ENCODE assay signal across 12 cellular contexts in genomic region chr1:1907098-1907736, GRCh38. TPM values are rescaled to one million over a fixed set of nuclear protein-coding genes. Genes with fewer than 3 reads are reported as not detected.
DNase-seq lines count a peak whose midpoint lies in the region; ATAC-seq and TF ChIP-seq lines count a peak whose summit lies in the region.
"Had no signal": no experiment of that assay in that cellular context is flagged by ENCODE, and none has a peak within 500 bp of the region (broad histone marks: within the 10 kb centered on the region; RNA-seq: fewer than 3 reads in every experiment).

No MANE protein-coding gene starts in this region.

- H3K27me3 Mint-ChIP-seq in HFFc6 (ENCODE audit: insufficient read depth): no peaks in the 10 kb centered on the region

- H3K36me3 Mint-ChIP-seq in HFFc6 (ENCODE audit: low read depth): no peaks in the 10 kb centered on the region

- H3K4me3 Mint-ChIP-seq in HFFc6: no peak overlapping the region

- H3K4me1 Mint-ChIP-seq in HFFc6 (ENCODE audit: low read depth): peaks cover 17% of the 10 kb centered on the region

- peak overlapping the region; percentile 6 for H2BK120ac ChIP-seq in mesenchymal stem cell (ENCODE audit: low read depth, low read length)

- peak overlapping the region; percentile 27 to 44 for H3K18ac ChIP-seq in mesenchymal stem cell (ENCODE audit: low read depth in 1 of 2, low read length in 2 of 2)

- H3K9me3 Mint-ChIP-seq in HFFc6: no peaks in the 10 kb centered on the region; the same call in 1 of the 2 replicates
- H3K9me3 Mint-ChIP-seq: activated CD4-positive, alpha-beta T cell treated with anti-CD3 and anti-CD28 coated beads, Interleukin-2, amount 10 ng/mL, durations not matched to agents 24 days and 14 days had no signal

- ATAC-seq in HG03280 (IDR thresholded peaks at IDR 0.05; ENCODE audit: unreplicated experiment) (no peak), HG03039 (IDR thresholded peaks at IDR 0.05; ENCODE audit: unreplicated experiment) (no peak)

- no peak overlapping the region for H3K14ac ChIP-seq in mesenchymal stem cell (ENCODE audit: low read length in 2 of 2)

- peaks cover 0 to 8% of the 10 kb centered on the region in 2 experiments for H3K36me3 ChIP-seq in mesenchymal stem cell (ENCODE audit: control insufficient read depth in 1 of 2, insufficient read depth in 2 of 2, low read depth in 1 of 2, low read length in 2 of 2)
- H3K36me3 ChIP-seq: thyroid gland had no signal

- H3K9me3 ChIP-seq in mesenchymal stem cell (ENCODE audit: control insufficient read depth, low read length): no peaks in the 10 kb centered on the region
- H3K9me3 ChIP-seq: thyroid gland had no signal

- peak overlapping the region; percentile 81 for H4K8ac ChIP-seq in mesenchymal stem cell (ENCODE audit: low read length)

- DNase-seq in DMS153 (lab: John Stamatoyannopoulos, UW) (peak; percentile 98), HFFc6 (no peak), SW480 (ENCODE audit: low spot score) (peak; percentile 64), mesenchymal stem cell (peak; percentile 26), NCI-H524 (lab: John Stamatoyannopoulos, UW) (no peak), activated gamma-delta T cell (lab: John Stamatoyannopoulos, UW) (no peak)
- DNase-seq: activated CD4-positive, alpha-beta T cell treated with anti-CD3 and anti-CD28 coated beads, Interleukin-2, amount 10 ng/mL, durations not matched to agents 24 days and 14 days; dermis blood vessel endothelial cell; NCI-H1694 treated with DMSO at 0.1 percent for 48 hours had no signal

- peak overlapping the region; percentile 67 to 73 for H3K4ac ChIP-seq in mesenchymal stem cell (ENCODE audit: low read depth in 1 of 2, low read length in 2 of 2)

- H2BK12ac ChIP-seq in mesenchymal stem cell (ENCODE audit: low read length in 2 of 2): peak overlapping the region in 1 of 2 experiments; percentile 76

- H2AK5ac ChIP-seq in mesenchymal stem cell (ENCODE audit: low read length, severe bottlenecking): peak overlapping the region; percentile 71

- H2BK15ac ChIP-seq in mesenchymal stem cell (ENCODE audit: low read depth, poor library complexity, severe bottlenecking): peak overlapping the region; percentile 80

- WGBS in mesenchymal stem cell: 96% methylated on average over 8 of the region's 8 CpGs

- no peak overlapping the region for H3K23ac ChIP-seq in mesenchymal stem cell (ENCODE audit: low read length in 2 of 2)

- no peak overlapping the region for H2BK5ac ChIP-seq in mesenchymal stem cell (ENCODE audit: low read depth, low read length, poor library complexity, severe bottlenecking)

- peak overlapping the region; percentile 4; the same call in 1 of the 2 replicates for H3K27ac Mint-ChIP-seq in HFFc6

- H3K79me1 ChIP-seq in mesenchymal stem cell (replicated peaks; ENCODE audit: low read length, poor library complexity, severe bottlenecking): peaks cover 14% of the 10 kb centered on the region

- no peaks in the 10 kb centered on the region for H3K27me3 ChIP-seq in mesenchymal stem cell (ENCODE audit: control insufficient read depth in 1 of 2, insufficient read depth in 1 of 2, low read length in 2 of 2)
- H3K27me3 ChIP-seq: thyroid gland had no signal

- peak overlapping the region; percentile 87 for H4K91ac ChIP-seq in mesenchymal stem cell (ENCODE audit: low read length)

- H3K27ac ChIP-seq in mesenchymal stem cell (ENCODE audit: low read length, poor library complexity, severe bottlenecking): peak overlapping the region; percentile 11

- TF ChIP-seq CTCF in HFFc6 (IDR thresholded peaks at IDR 0.05): no peak

- H3K4me2 ChIP-seq in mesenchymal stem cell (ENCODE audit: low read length, poor library complexity, severe bottlenecking): no peak overlapping the region

- H3K4me3 ChIP-seq in mesenchymal stem cell (ENCODE audit: insufficient read depth in 1 of 2, low read depth in 1 of 2, low read length in 2 of 2): no peak overlapping the region
- H3K4me3 ChIP-seq: thyroid gland had no signal

- H3K4me1 ChIP-seq in mesenchymal stem cell (ENCODE audit: control insufficient read depth, insufficient read depth, low read depth, low read length): peaks cover 25% of the 10 kb centered on the region

- no peak overlapping the region for H2AFZ ChIP-seq in mesenchymal stem cell (ENCODE audit: low read depth, low read length)

- H3K9ac ChIP-seq in mesenchymal stem cell (ENCODE audit: low read length): peak overlapping the region; percentile 45

RNA-seq across cellular contexts. Expression of gene CALML6, which starts 7.8 kb away (rescaled TPM):
- total RNA-seq in HFFc6 (2021; fragmentation: NEBNext Ultra II Directional; extraction: Animal tissue kit (Norgen Biotek cat#: 25700)): under 1 TPM in 5 of 6 experiments, not detected in 1; 0.11 to 0.95 (median 0.48) TPM
- polyA plus RNA-seq in mesenchymal stem cell (2013, experiment 1 of 2): 0.25 TPM
- polyA plus RNA-seq in mesenchymal stem cell (2013, experiment 2 of 2): 0.25 TPM
- total RNA-seq: activated CD4-positive, alpha-beta T cell treated with anti-CD3 and anti-CD28 coated beads, Interleukin-2, amount 10 ng/mL, durations not matched to agents 24 days and 14 days had no signal

RNA-seq across cellular contexts. Expression of gene TMEM52, which starts 11.9 kb away (rescaled TPM):
- total RNA-seq in HFFc6 (2021; fragmentation: NEBNext Ultra II Directional; extraction: Animal tissue kit (Norgen Biotek cat#: 25700)): under 1 TPM in 3 of 6 experiments, not detected in 3; 0.21 to 0.38 (median 0.25) TPM
- 0.95 TPM for polyA plus RNA-seq in mesenchymal stem cell (2013, experiment 1 of 2)
- polyA plus RNA-seq in mesenchymal stem cell (2013, experiment 2 of 2): 1.1 TPM
- total RNA-seq: dermis blood vessel endothelial cell, thyroid gland had no signal

RNA-seq across cellular contexts. Expression of gene GNB1, which starts 16.3 kb away (rescaled TPM):
- 100 to 1,000 TPM; 502 to 618 (median 574) TPM for total RNA-seq in HFFc6 (2021; fragmentation: NEBNext Ultra II Directional; extraction: Animal tissue kit (Norgen Biotek cat#: 25700))
- 252 TPM for polyA plus RNA-seq in mesenchymal stem cell (2013, experiment 1 of 2)
- 253 TPM for polyA plus RNA-seq in mesenchymal stem cell (2013, experiment 2 of 2)

Comparison
In these comparisons a context has a peak if more than half of its experiments do, and no peak if none do; other contexts are left out.
1. DNase-seq: peak in DMS153 (single experiment), SW480 (single experiment) and mesenchymal stem cell (single experiment); none in HFFc6 (single experiment), NCI-H524 (0 of 2) and activated gamma-delta T cell (single experiment).